26 cellular contexts compared by ENCODE assay signal in the genomic region with DNA sequence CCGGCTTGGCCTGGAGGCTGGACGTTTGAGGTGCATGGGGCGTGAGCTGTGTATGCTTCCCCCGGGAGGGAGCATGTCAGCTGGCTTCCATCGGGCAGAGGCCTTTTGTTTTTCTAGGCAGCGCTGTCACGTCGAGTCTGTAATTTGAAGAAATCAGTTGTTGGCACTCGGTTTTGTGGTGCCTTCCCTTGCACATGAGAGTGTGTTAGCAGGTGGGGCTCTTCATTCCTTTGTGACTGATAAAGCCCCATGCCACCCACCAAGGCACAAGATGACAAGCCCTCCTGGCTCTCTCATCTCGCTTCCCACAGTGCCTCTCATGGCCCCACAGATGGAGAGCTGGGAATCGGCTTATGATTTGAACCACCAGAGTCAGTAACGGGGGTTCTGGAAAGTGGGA.
"Had no signal": no experiment of that assay in that cellular context is flagged by ENCODE, and none has a peak within 500 bp of the region (broad histone marks: within the 10 kb centered on the region; RNA-seq: fewer than 3 reads in every experiment).

No MANE protein-coding gene starts in this region.

- FAIRE-seq: TTC549 had no signal

- H2AFZ ChIP-seq: neural progenitor cell had no signal

- ATAC-seq: activated CD8-positive, alpha-beta memory T cell treated with anti-CD3 and anti-CD28 coated beads, Interleukin-2, amount 10 ng/mL, durations not matched to agents 7 days and 5 days; activated naive CD8-positive, alpha-beta T cell treated with anti-CD3 and anti-CD28 coated beads, Interleukin-2, amount 50 U/mL, for 24 hours; esophagus mucosa; gastrocnemius medialis; heart right ventricle; sciatic nerve had no signal

- H3K27ac ChIP-seq: brain microvascular endothelial cell, coronary artery, gastrocnemius medialis, heart right ventricle, left ventricle myocardium inferior, neural progenitor cell, ovary, thyroid gland had no signal

- H3K9me3 ChIP-seq: gastrocnemius medialis, heart right ventricle, left ventricle myocardium inferior, ovary, thyroid gland had no signal

- H3K4me2 ChIP-seq: neural progenitor cell, smooth muscle cell had no signal

- H3K4me1 ChIP-seq: gastrocnemius medialis had no signal

- H3K27ac Mint-ChIP-seq: activated B cell treated with CpG ODN at 0.5 μM for 24 hours; activated CD4-positive, alpha-beta memory T cell treated with anti-CD3 and anti-CD28 coated beads, Interleukin-2, amount 10 ng/mL, durations not matched to agents 7 days and 5 days; activated CD8-positive, alpha-beta memory T cell treated with anti-CD3 and anti-CD28 coated beads, Interleukin-2, amount 10 ng/mL, durations not matched to agents 7 days and 5 days; activated naive CD4-positive, alpha-beta T cell treated with anti-CD3 and anti-CD28 coated beads, Interleukin-2, amount 10 ng/mL, durations not matched to agents 7 days and 5 days; activated naive CD8-positive, alpha-beta T cell treated with anti-CD3 and anti-CD28 coated beads, Interleukin-2, amount 50 U/mL, for 24 hours; neural progenitor cell; T-helper 2 cell treated with Interferon-gamma antibody and Interleukin-4, amounts not matched to agents 5 μg/mL and 100 μg/mL, for 36 hours had no signal

- H3K4me3 ChIP-seq: coronary artery, gastrocnemius medialis, heart right ventricle, left ventricle myocardium inferior, neural progenitor cell, ovary, smooth muscle cell, thyroid gland had no signal

- H3K4me1 Mint-ChIP-seq: activated naive CD4-positive, alpha-beta T cell treated with anti-CD3 and anti-CD28 coated beads, Interleukin-2, amount 10 ng/mL, durations not matched to agents 7 days and 5 days had no signal

- H3K9ac ChIP-seq: neural progenitor cell had no signal

- H3K27me3 Mint-ChIP-seq: activated B cell treated with CpG ODN at 0.5 μM for 24 hours; activated CD4-positive, alpha-beta memory T cell treated with anti-CD3 and anti-CD28 coated beads, Interleukin-2, amount 10 ng/mL, durations not matched to agents 7 days and 5 days; activated CD8-positive, alpha-beta memory T cell treated with anti-CD3 and anti-CD28 coated beads, Interleukin-2, amount 10 ng/mL, durations not matched to agents 7 days and 5 days; activated naive CD4-positive, alpha-beta T cell treated with anti-CD3 and anti-CD28 coated beads, Interleukin-2, amount 10 ng/mL, durations not matched to agents 7 days and 5 days; activated naive CD8-positive, alpha-beta T cell treated with anti-CD3 and anti-CD28 coated beads, Interleukin-2, amount 50 U/mL, for 24 hours; central memory CD8-positive, alpha-beta T cell; naive B cell had no signal

- H3K27me3 ChIP-seq: brain microvascular endothelial cell, gastrocnemius medialis, heart right ventricle, neural progenitor cell, ovary, thyroid gland had no signal

- H3K9me3 Mint-ChIP-seq: activated B cell treated with CpG ODN at 0.5 μM for 24 hours; activated CD4-positive, alpha-beta memory T cell treated with anti-CD3 and anti-CD28 coated beads, Interleukin-2, amount 10 ng/mL, durations not matched to agents 7 days and 5 days; activated naive CD4-positive, alpha-beta T cell treated with anti-CD3 and anti-CD28 coated beads, Interleukin-2, amount 10 ng/mL, durations not matched to agents 7 days and 5 days; activated naive CD8-positive, alpha-beta T cell treated with anti-CD3 and anti-CD28 coated beads, Interleukin-2, amount 50 U/mL, for 24 hours; central memory CD8-positive, alpha-beta T cell; naive B cell; neural progenitor cell; T-helper 2 cell treated with Interferon-gamma antibody and Interleukin-4, amounts not matched to agents 5 μg/mL and 100 μg/mL, for 36 hours had no signal

- H3K36me3 ChIP-seq: neural progenitor cell, ovary had no signal

- H3K4me3 Mint-ChIP-seq: activated B cell treated with CpG ODN at 0.5 μM for 24 hours; activated CD4-positive, alpha-beta memory T cell treated with anti-CD3 and anti-CD28 coated beads, Interleukin-2, amount 10 ng/mL, durations not matched to agents 7 days and 5 days; activated CD8-positive, alpha-beta memory T cell treated with anti-CD3 and anti-CD28 coated beads, Interleukin-2, amount 10 ng/mL, durations not matched to agents 7 days and 5 days; activated naive CD4-positive, alpha-beta T cell treated with anti-CD3 and anti-CD28 coated beads, Interleukin-2, amount 10 ng/mL, durations not matched to agents 7 days and 5 days; activated naive CD8-positive, alpha-beta T cell treated with anti-CD3 and anti-CD28 coated beads, Interleukin-2, amount 50 U/mL, for 24 hours; central memory CD8-positive, alpha-beta T cell; neural progenitor cell; T-helper 2 cell treated with Interferon-gamma antibody and Interleukin-4, amounts not matched to agents 5 μg/mL and 100 μg/mL, for 36 hours had no signal

- DNase-seq: activated B cell treated with CpG ODN at 0.5 μM for 24 hours; activated CD4-positive, alpha-beta memory T cell treated with anti-CD3 and anti-CD28 coated beads, Interleukin-2, amount 10 ng/mL, durations not matched to agents 7 days and 5 days; activated CD4-positive, alpha-beta T cell treated with anti-CD3 and anti-CD28 coated beads for 4 hours; activated CD8-positive, alpha-beta memory T cell treated with anti-CD3 and anti-CD28 coated beads, Interleukin-2, amount 10 ng/mL, durations not matched to agents 7 days and 5 days; activated effector memory CD4-positive, alpha-beta T cell treated with Interleukin-2 at 50 U/mL for 16 hours; activated naive CD4-positive, alpha-beta T cell treated with anti-CD3 and anti-CD28 coated beads, Interleukin-2, amount 10 ng/mL, durations not matched to agents 7 days and 5 days; activated naive CD8-positive, alpha-beta T cell treated with anti-CD3 and anti-CD28 coated beads, Interleukin-2, amount 50 U/mL, for 24 hours; activated T-cell treated with anti-CD3 and anti-CD28 coated beads, Interleukin-2, amount 50 U/mL, for 1 hour; anterior cingulate cortex; brain microvascular endothelial cell; gastrocnemius medialis; heart right ventricle; left ventricle myocardium inferior; mammary epithelial cell; naive B cell; stimulated activated CD4-positive, alpha-beta T cell treated with anti-CD3 and anti-CD28 coated beads, Interleukin-4, amount 100 ng/mL, for 1 hour; thyroid gland had no signal
